In genomic region chr11:118883368-118884071, GRCh38 we compare ENCODE assay signal across 8 cellular contexts.
DNase-seq lines count a peak whose midpoint lies in the region; ATAC-seq lines count a peak whose summit lies in the region.

TSS of gene CXCR5 (plus strand) at chr11:118883892. CDS start at chr11:118883942, 50 bp downstream.

- DNase-seq in activated effector memory CD4-positive, alpha-beta T cell treated with anti-CD3 and anti-CD28 coated beads, Interleukin-2, amount 50 U/mL, for 16 hours, result peak; percentile 84
- DNase-seq in activated effector memory CD4-positive, alpha-beta T cell treated with Interleukin-2 at 50 U/mL for 16 hours, result no peak
- DNase-seq in activated T-helper 1 cell treated with Interleukin-2 at 50 U/mL for 16 hours (ENCODE audit: low read depth) (peak; percentile 37), nucleus accumbens (lab: John Stamatoyannopoulos, UW) (no peak)
- peak; percentile 53 to 71 for DNase-seq in stimulated activated CD4-positive, alpha-beta T cell treated with anti-CD3 and anti-CD28 coated beads, Interleukin-2, amount 100 ng/mL, for 24 hours

- ATAC-seq in HG03354 (IDR thresholded peaks at IDR 0.05; ENCODE audit: poor library complexity, severe bottlenecking, unreplicated experiment) (peak; percentile 72), GM19328 (IDR thresholded peaks at IDR 0.05; ENCODE audit: unreplicated experiment) (no peak), HG03457 (IDR thresholded peaks at IDR 0.05; ENCODE audit: unreplicated experiment) (no peak)

Comparison
In these comparisons a context has a peak if more than half of its experiments do, and no peak if none do; other contexts are left out.
1. DNase-seq: peak in activated effector memory CD4-positive, alpha-beta T cell treated with anti-CD3 and anti-CD28 coated beads, Interleukin-2, amount 50 U/mL, for 16 hours (single experiment), activated T-helper 1 cell treated with Interleukin-2 at 50 U/mL for 16 hours (single experiment) and stimulated activated CD4-positive, alpha-beta T cell treated with anti-CD3 and anti-CD28 coated beads, Interleukin-2, amount 100 ng/mL, for 24 hours (2 of 2); none in activated effector memory CD4-positive, alpha-beta T cell treated with Interleukin-2 at 50 U/mL for 16 hours (single experiment) and nucleus accumbens (0 of 56).